17 cellular contexts compared by ENCODE assay signal in genomic region chr1:46798820-46799219, GRCh38. TPM values are rescaled to one million over a fixed set of nuclear protein-coding genes. Genes with fewer than 3 reads are reported as not detected.
A peak's percentile ranks its signal among the peaks of the same experiment; 100 is the strongest.
DNase-seq lines count a peak whose midpoint lies in the region; ATAC-seq and TF ChIP-seq lines count a peak whose summit lies in the region.
"Had no signal": no experiment of that assay in that cellular context is flagged by ENCODE, and none has a peak within 500 bp of the region (broad histone marks: within the 10 kb centered on the region; RNA-seq: fewer than 3 reads in every experiment).

CYP4B1 (plus strand) TSS chr1:46799046; CDS start chr1:46799082, 36 bp downstream.

- H3K4me3 ChIP-seq in esophagus squamous epithelium, result peak within 1 kb of the TSS; percentile 25 to 59 (median 46)
- peak within 1 kb of the TSS in 1 of 3 donors; percentile 12 for H3K4me3 ChIP-seq in thyroid gland (replicated peaks in 1 of 3)
- H3K4me3 ChIP-seq in HAP-1, result no peak within 1 kb of the TSS

- 37 to 49% methylated on average over 2 of the region's 4 CpGs for WGBS in esophagus squamous epithelium, 2 donors
- 51 to 53% methylated on average over 4 of the region's 4 CpGs for WGBS in thyroid gland, 2 donors

- peaks cover 0 to 64% (median 4%) of the 10 kb centered on the region in 3 donors for H3K4me1 ChIP-seq in esophagus squamous epithelium
- H3K4me1 ChIP-seq in thyroid gland, result peaks cover 33 to 59% of the 10 kb centered on the region in 2 donors
- no peaks in the 10 kb centered on the region for H3K4me1 ChIP-seq in HAP-1

- DNase-seq in NCI-H2029 treated with DMSO at 0.1 percent for 48 hours (lab: John Stamatoyannopoulos, UW), result peak; percentile 63
- no peak for DNase-seq in esophagus squamous epithelium (lab: John Stamatoyannopoulos, UW)
- no peak for DNase-seq in mesenteric fat pad (ENCODE audit: low spot score)
- DNase-seq in thyroid gland, result peak; percentile 79 to 86
- DNase-seq in NCI-H2107 treated with DMSO at 0.1 percent for 48 hours (lab: John Stamatoyannopoulos, UW; ENCODE audit: unreplicated experiment), result no peak
- no peak for DNase-seq in HAP-1 (ENCODE audit: low spot score in 2 of 2)
- no peak for DNase-seq in SIG-M5 treated with dmso at 0.1 percent for 504 hours (lab: John Stamatoyannopoulos, UW; ENCODE audit: unreplicated experiment)
- DNase-seq: activated CD8-positive, alpha-beta memory T cell treated with anti-CD3 and anti-CD28 coated beads for 24 hours; midbrain; NCI-H187; NCI-H526 treated with DMSO at 0.1 percent for 48 hours; stimulated activated naive CD8-positive, alpha-beta T cell treated with anti-CD3 and anti-CD28 coated beads, Interleukin-15, Interleukin-2, amounts not matched to agents 100 U/mL and 50 U/mL, for 24 hours; T-cell had no signal

- TF ChIP-seq POLR2A in esophagus squamous epithelium (IDR thresholded peaks at IDR 0.05) (peak in 3 of 4 donors; percentile 19 to 53 (median 36)), thyroid gland (IDR thresholded peaks at IDR 0.05) (peak in 1 of 2 donors; percentile 38)

- intact Hi-C loops in esophagus squamous epithelium (cut with DNase I) (no loop called here), thyroid gland (cut with DNase I) (no loop called here)

- H3K9me3 ChIP-seq in esophagus squamous epithelium, result no peaks in the 10 kb centered on the region
- no peaks in the 10 kb centered on the region for H3K9me3 ChIP-seq in thyroid gland
- no peaks in the 10 kb centered on the region for H3K9me3 ChIP-seq in HAP-1
- H3K9me3 ChIP-seq: neutrophil had no signal

- in situ Hi-C loops in HAP-1 (cut with MboI; ENCODE audit: low sequenced_read_pairs), result no loop called here

- TF ChIP-seq CTCF in esophagus squamous epithelium (IDR thresholded peaks at IDR 0.05), result no peak
- TF ChIP-seq CTCF in thyroid gland (IDR thresholded peaks at IDR 0.05), result peak in 2 of 6 experiments; percentile 13 to 19

- H3K27me3 ChIP-seq in esophagus squamous epithelium (no peaks in the 10 kb centered on the region), thyroid gland (no peaks in the 10 kb centered on the region), HAP-1 (ENCODE audit: low read depth) (no peaks in the 10 kb centered on the region)

- H3K27ac ChIP-seq in esophagus squamous epithelium (peak within 1 kb of the TSS; percentile 55 to 86 (median 70)), thyroid gland (peak within 1 kb of the TSS; percentile 65 to 91 (median 73))
- H3K27ac ChIP-seq: neutrophil had no signal

- ATAC-seq in GM19397 (IDR thresholded peaks at IDR 0.05; ENCODE audit: unreplicated experiment), result no peak
- ATAC-seq: Panc1; stimulated activated naive CD8-positive, alpha-beta T cell treated with anti-CD3 and anti-CD28 coated beads, Interleukin-15, Interleukin-2, amounts not matched to agents 100 U/mL and 50 U/mL, for 24 hours; T-cell had no signal

- no peaks in the 10 kb centered on the region for H3K36me3 ChIP-seq in esophagus squamous epithelium
- no peaks in the 10 kb centered on the region for H3K36me3 ChIP-seq in thyroid gland
- no peaks in the 10 kb centered on the region for H3K36me3 ChIP-seq in HAP-1 (replicated peaks)
- H3K36me3 ChIP-seq: neutrophil had no signal

RNA-seq across cellular contexts. Expression of gene CYP4B1, which starts in this region (rescaled TPM):
- total RNA-seq in esophagus squamous epithelium, result 100 to 1,000 TPM in 2 of 4 donors, 10 to 100 TPM in 2; 14.0 to 147 (median 109) TPM
- total RNA-seq in mesenteric fat pad, result 106 TPM
- 10 to 100 TPM; 29.4 to 72.4 (median 62.5) TPM for total RNA-seq in thyroid gland
- total RNA-seq: activated T-helper 2 cell treated with anti-CD3 and anti-CD28 coated beads, Interferon-gamma antibody, Interleukin-2, Interleukin-4, amounts not matched to agents 10 μg/mL and 5 μg/mL and 100 μg/mL, durations not matched to agents 14 hours and 24 hours and 36 hours had no signal

Comparison
In these comparisons a context has a peak if more than half of its experiments do, and no peak if none do; other contexts are left out.
1. DNase-seq: peak in NCI-H2029 treated with DMSO at 0.1 percent for 48 hours (single experiment) and thyroid gland (2 of 2); none in esophagus squamous epithelium (single experiment), mesenteric fat pad (single experiment), NCI-H2107 treated with DMSO at 0.1 percent for 48 hours (single experiment), HAP-1 (0 of 2) and SIG-M5 treated with dmso at 0.1 percent for 504 hours (single experiment).